Comparison of ENCODE assay signal across 13 cellular contexts in the genomic region with DNA sequence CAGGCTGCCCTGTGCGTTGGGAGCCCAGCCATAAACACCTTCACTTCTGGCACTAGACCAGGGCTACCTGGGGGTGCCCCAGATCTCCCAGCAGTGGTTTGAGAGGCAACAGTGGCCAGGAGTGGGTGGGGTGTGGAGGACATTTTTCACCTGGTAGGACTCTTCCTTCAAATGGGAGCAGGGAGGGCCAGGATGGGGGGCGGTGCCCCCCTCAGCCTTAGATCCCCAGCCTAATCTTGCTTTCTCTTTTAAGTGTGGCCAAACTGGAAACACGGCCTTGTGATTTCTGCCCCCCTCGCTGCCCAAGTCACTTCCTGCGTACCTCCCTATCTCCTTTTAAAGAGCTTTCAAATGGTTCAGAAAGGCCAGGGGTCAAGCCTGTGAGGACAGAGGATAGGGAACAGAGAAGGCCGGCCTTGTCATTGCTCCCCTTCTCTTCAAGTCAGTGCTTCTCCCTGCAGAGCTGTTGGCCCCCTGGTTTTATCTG. TPM values are rescaled to one million over a fixed set of nuclear protein-coding genes. Genes with fewer than 3 reads are reported as not detected.
DNase-seq lines count a peak whose midpoint lies in the region; ATAC-seq and TF ChIP-seq lines count a peak whose summit lies in the region.
"Had no signal": no experiment of that assay in that cellular context is flagged by ENCODE, and none has a peak within 500 bp of the region (broad histone marks: within the 10 kb centered on the region; RNA-seq: fewer than 3 reads in every experiment).

No MANE protein-coding gene starts in this region.

- peak overlapping the region; percentile 67 for H3K4me3 Mint-ChIP-seq in activated naive CD8-positive, alpha-beta T cell
- no peak overlapping the region for H3K4me3 Mint-ChIP-seq in activated naive CD8-positive, alpha-beta T cell treated with anti-CD3 and anti-CD28 coated beads, Interleukin-2, amount 50 U/mL, for 24 hours
- H3K4me3 Mint-ChIP-seq in effector memory CD8-positive, alpha-beta T cell: peak overlapping the region; percentile 51 to 78
- peak overlapping the region; percentile 74 for H3K4me3 Mint-ChIP-seq in mesothelial cell of epicardium

- no peak for DNase-seq in activated naive CD8-positive, alpha-beta T cell treated with anti-CD3 and anti-CD28 coated beads, Interleukin-2, amount 50 U/mL, for 24 hours
- no peak for DNase-seq in effector memory CD8-positive, alpha-beta T cell
- DNase-seq in mesothelial cell of epicardium (ENCODE audit: low spot score in 2 of 2, unreplicated experiment in 2 of 2): no peak
- no peak for DNase-seq in thoracic aorta (ENCODE audit: low spot score)
- no peak for DNase-seq in dermis blood vessel endothelial cell
- DNase-seq in OCI-M2 (lab: John Stamatoyannopoulos, UW; ENCODE audit: unreplicated experiment): no peak
- DNase-seq: activated CD4-positive, alpha-beta T cell treated with anti-CD3 and anti-CD28 coated beads, Interleukin-2, amount 50 U/mL, for 1 hour; activated naive CD4-positive, alpha-beta T cell; NCI-H146; stimulated activated CD4-positive, alpha-beta T cell treated with anti-CD3 and anti-CD28 coated beads, Interleukin-15, amount 100 ng/mL, for 24 hours had no signal

- H3K36me3 ChIP-seq in thoracic aorta: no peaks in the 10 kb centered on the region

- H3K27ac ChIP-seq in thoracic aorta: no peak overlapping the region

- H3K27ac Mint-ChIP-seq in activated naive CD8-positive, alpha-beta T cell: no peak overlapping the region
- H3K27ac Mint-ChIP-seq in activated naive CD8-positive, alpha-beta T cell treated with anti-CD3 and anti-CD28 coated beads, Interleukin-2, amount 50 U/mL, for 24 hours: no peak overlapping the region
- H3K27ac Mint-ChIP-seq in effector memory CD8-positive, alpha-beta T cell: no peak overlapping the region
- no peak overlapping the region for H3K27ac Mint-ChIP-seq in mesothelial cell of epicardium

- H3K4me1 Mint-ChIP-seq in activated naive CD8-positive, alpha-beta T cell (ENCODE audit: low read depth): peaks cover 10% of the 10 kb centered on the region
- peaks cover 6% of the 10 kb centered on the region for H3K4me1 Mint-ChIP-seq in activated naive CD8-positive, alpha-beta T cell treated with anti-CD3 and anti-CD28 coated beads, Interleukin-2, amount 50 U/mL, for 24 hours
- H3K4me1 Mint-ChIP-seq in effector memory CD8-positive, alpha-beta T cell (ENCODE audit: low read depth in 2 of 2): peaks cover 2 to 8% of the 10 kb centered on the region in 2 donors
- H3K4me1 Mint-ChIP-seq in mesothelial cell of epicardium: peaks cover 35% of the 10 kb centered on the region

- peaks cover 29% of the 10 kb centered on the region for H3K27me3 Mint-ChIP-seq in activated naive CD8-positive, alpha-beta T cell
- peaks cover 58% of the 10 kb centered on the region for H3K27me3 Mint-ChIP-seq in activated naive CD8-positive, alpha-beta T cell treated with anti-CD3 and anti-CD28 coated beads, Interleukin-2, amount 50 U/mL, for 24 hours
- H3K27me3 Mint-ChIP-seq in effector memory CD8-positive, alpha-beta T cell: peaks cover 39 to 76% of the 10 kb centered on the region in 2 donors
- H3K27me3 Mint-ChIP-seq in mesothelial cell of epicardium (ENCODE audit: low read depth): peaks cover 43% of the 10 kb centered on the region

- peaks cover 12 to 50% of the 10 kb centered on the region in 2 donors for H3K4me1 ChIP-seq in thoracic aorta (ENCODE audit: control insufficient read depth in 1 of 2, low read depth in 2 of 2)

- peak overlapping the region; percentile 82 for H3K4me3 ChIP-seq in thoracic aorta

- no peaks in the 10 kb centered on the region for H3K9me3 Mint-ChIP-seq in activated naive CD8-positive, alpha-beta T cell (ENCODE audit: low read depth)
- no peaks in the 10 kb centered on the region for H3K9me3 Mint-ChIP-seq in activated naive CD8-positive, alpha-beta T cell treated with anti-CD3 and anti-CD28 coated beads, Interleukin-2, amount 50 U/mL, for 24 hours
- no peaks in the 10 kb centered on the region for H3K9me3 Mint-ChIP-seq in effector memory CD8-positive, alpha-beta T cell
- H3K9me3 Mint-ChIP-seq in mesothelial cell of epicardium: no peaks in the 10 kb centered on the region

- TF ChIP-seq CTCF in mesothelial cell of epicardium (IDR thresholded peaks at IDR 0.05; ENCODE audit: unreplicated experiment) (no peak), thoracic aorta (IDR thresholded peaks at IDR 0.05) (no peak)

- no peaks in the 10 kb centered on the region for H3K36me3 Mint-ChIP-seq in activated naive CD8-positive, alpha-beta T cell
- no peaks in the 10 kb centered on the region for H3K36me3 Mint-ChIP-seq in activated naive CD8-positive, alpha-beta T cell treated with anti-CD3 and anti-CD28 coated beads, Interleukin-2, amount 50 U/mL, for 24 hours (ENCODE audit: low read depth)
- no peaks in the 10 kb centered on the region for H3K36me3 Mint-ChIP-seq in effector memory CD8-positive, alpha-beta T cell (ENCODE audit: insufficient read depth)
- no peaks in the 10 kb centered on the region for H3K36me3 Mint-ChIP-seq in mesothelial cell of epicardium

- ATAC-seq in activated naive CD8-positive, alpha-beta T cell treated with anti-CD3 and anti-CD28 coated beads, Interleukin-2, amount 50 U/mL, for 24 hours: no peak
- ATAC-seq in effector memory CD8-positive, alpha-beta T cell (replicated peaks): no peak
- no peak for ATAC-seq in thoracic aorta (ENCODE audit: insufficient number of reproducible peaks, low FRiP score, low read depth)
- ATAC-seq in GM19467 (IDR thresholded peaks at IDR 0.05; ENCODE audit: unreplicated experiment): no peak

- no peaks in the 10 kb centered on the region for H3K27me3 ChIP-seq in thoracic aorta (replicated peaks; ENCODE audit: insufficient read depth)

- no peaks in the 10 kb centered on the region for H3K9me3 ChIP-seq in thoracic aorta

RNA-seq across cellular contexts. Expression of a gene that starts 0.8 kb away (rescaled TPM):
- total RNA-seq in mesothelial cell of epicardium: 0.09 to 0.23 TPM (median 0.11 TPM) in 3 replicates
- 1 to 10 TPM; 3.5 to 6.9 TPM for total RNA-seq in thoracic aorta
- 0.14 TPM in 1 of 2 replicates, not detected in the other for total RNA-seq in dermis blood vessel endothelial cell

RNA-seq across cellular contexts. Expression of a gene that starts 24.9 kb away (rescaled TPM):
- not detected in 3 replicates for total RNA-seq in mesothelial cell of epicardium
- 1 to 10 TPM in 1 of 2 donors, not detected in 1; 1.1 TPM for total RNA-seq in thoracic aorta
- 0.23 and 0.34 TPM in 2 replicates for total RNA-seq in dermis blood vessel endothelial cell
- total RNA-seq: mucosa of gallbladder had no signal

RNA-seq across cellular contexts. Expression of a gene that starts 50.7 kb away (rescaled TPM):
- total RNA-seq in mesothelial cell of epicardium (0.45 to 0.68 TPM (median 0.47 TPM) in 3 replicates), thoracic aorta (not detected), dermis blood vessel endothelial cell (not detected in 2 replicates)
- total RNA-seq: mucosa of gallbladder had no signal
